ENCODE assay signal across 14 cellular contexts in genomic region chr18:41371718-41372117, GRCh38.
DNase-seq lines count a peak whose midpoint lies in the region; ATAC-seq and TF ChIP-seq lines count a peak whose summit lies in the region.
"Had no signal": no experiment of that assay in that cellular context is flagged by ENCODE, and none has a peak within 500 bp of the region (broad histone marks: within the 10 kb centered on the region; RNA-seq: fewer than 3 reads in every experiment).

No MANE protein-coding gene starts in this region.

- H3K79me2 ChIP-seq in GM23338 (replicated peaks; ENCODE audit: insufficient read depth): no peaks in the 10 kb centered on the region
- no peaks in the 10 kb centered on the region for H3K79me2 ChIP-seq in neural cell (replicated peaks; ENCODE audit: insufficient read depth, low read length)

- H3K4me2 ChIP-seq in GM23338 (peak overlapping the region; percentile 45), neural cell (ENCODE audit: low read length) (no peak overlapping the region)

- H3K9me2 ChIP-seq in GM23338 (ENCODE audit: insufficient read depth): no peaks in the 10 kb centered on the region
- H3K9me2 ChIP-seq in neural cell (ENCODE audit: insufficient read depth, low read length): no peaks in the 10 kb centered on the region

- H4K20me1 ChIP-seq in GM23338 (replicated peaks; ENCODE audit: insufficient read depth) (no peaks in the 10 kb centered on the region), neural cell (ENCODE audit: insufficient read depth) (no peaks in the 10 kb centered on the region)

- no peak overlapping the region for H2AFZ ChIP-seq in GM23338
- H2AFZ ChIP-seq in neural cell (ENCODE audit: low read depth, low read length): no peak overlapping the region

- TF ChIP-seq CTCF in GM23338 (conservative IDR thresholded peaks at IDR 0.05; ENCODE audit: low read depth in 2 of 2): no peak
- no peak for TF ChIP-seq CTCF in WTC11 (IDR thresholded peaks at IDR 0.05)
- no peak for TF ChIP-seq CTCF in neural cell (IDR thresholded peaks at IDR 0.05; ENCODE audit: poor library complexity, severe bottlenecking)

- H3K9me3 ChIP-seq in neural cell (ENCODE audit: low read length): no peaks in the 10 kb centered on the region

- POLR2A ChIA-PET in WTC11 (lab: Charles Lee): no interaction called here

- H3F3A ChIP-seq in GM23338 (replicated peaks; ENCODE audit: low read depth) (no peaks in the 10 kb centered on the region), neural cell (ENCODE audit: insufficient read depth, low read length, poor library complexity, severe bottlenecking) (no peaks in the 10 kb centered on the region)

- DNase-seq in GM23338 (ENCODE audit: low spot score) (no peak), NCI-H2029 treated with DMSO at 0.1 percent for 48 hours (lab: John Stamatoyannopoulos, UW) (peak; percentile 26), WTC11 (ENCODE audit: low spot score) (no peak), HT-29 (ENCODE audit: low spot score) (no peak)
- no peak for DNase-seq in activated CD4-positive, alpha-beta T cell treated with anti-CD3 and anti-CD28 coated beads, Interleukin-2, amount 50 U/mL, for 48 hours
- DNase-seq: activated naive CD4-positive, alpha-beta T cell treated with anti-CD3 and anti-CD28 coated beads, Interleukin-2, amount 10 ng/mL, durations not matched to agents 7 days and 5 days; CD4-positive, CD25-positive, alpha-beta regulatory T cell; HFFc6; MV-4-11; NK-92 treated with Interleukin-12 subunit alpha and Interleukin-12 subunit beta, amount 100 ng/mL, for 24 hours had no signal

- peak overlapping the region; percentile 54 for H3K9ac ChIP-seq in neural cell (ENCODE audit: low read length)

- H3K4me1 ChIP-seq in GM23338 (ENCODE audit: insufficient read depth): peaks cover 24% of the 10 kb centered on the region

- H3K27me3 Mint-ChIP-seq in GM23338 (ENCODE audit: insufficient read depth, low read depth, poor library complexity) (no peaks in the 10 kb centered on the region), WTC11 (ENCODE audit: low read depth) (no peaks in the 10 kb centered on the region)
- H3K27me3 Mint-ChIP-seq: activated naive CD4-positive, alpha-beta T cell treated with anti-CD3 and anti-CD28 coated beads, Interleukin-2, amount 10 ng/mL, durations not matched to agents 7 days and 5 days; CD4-positive, CD25-positive, alpha-beta regulatory T cell had no signal

- H3K27me3 ChIP-seq in GM23338 (ENCODE audit: insufficient read depth) (no peaks in the 10 kb centered on the region), neural cell (ENCODE audit: insufficient read depth, low read depth, low read length) (no peaks in the 10 kb centered on the region)

- no peak for TF ChIP-seq EP300 in neural cell (conservative IDR thresholded peaks at IDR 0.05; ENCODE audit: poor library complexity, severe bottlenecking)

- H3K27ac Mint-ChIP-seq in GM23338: no peak overlapping the region
- H3K27ac Mint-ChIP-seq in WTC11: no peak overlapping the region
- H3K27ac Mint-ChIP-seq: activated naive CD4-positive, alpha-beta T cell treated with anti-CD3 and anti-CD28 coated beads, Interleukin-2, amount 10 ng/mL, durations not matched to agents 7 days and 5 days; CD4-positive, CD25-positive, alpha-beta regulatory T cell; HFFc6 had no signal

- no peaks in the 10 kb centered on the region for H3K36me3 ChIP-seq in GM23338 (ENCODE audit: insufficient read depth)
- no peaks in the 10 kb centered on the region for H3K36me3 ChIP-seq in neural cell (ENCODE audit: insufficient read depth, low read length)

- H3K27ac ChIP-seq in GM23338 (ENCODE audit: low read depth): no peak overlapping the region
- peak overlapping the region; percentile 89 for H3K27ac ChIP-seq in neural cell (ENCODE audit: low read length)
- H3K27ac ChIP-seq: SK-N-MC had no signal

- H3K4me3 ChIP-seq in GM23338 (no peak overlapping the region), neural cell (ENCODE audit: low read length) (no peak overlapping the region)
- H3K4me3 ChIP-seq: SK-N-MC had no signal

- ATAC-seq in GM23338 (peak; percentile 30; the same call in 2 of the 3 replicates), WTC11 (peak; percentile 51), HG02973 (IDR thresholded peaks at IDR 0.05; ENCODE audit: unreplicated experiment) (no peak), HG02840 (IDR thresholded peaks at IDR 0.05; ENCODE audit: low FRiP score, unreplicated experiment) (no peak)

- CTCF ChIA-PET in WTC11 (lab: Charles Lee): no interaction called here

- H3K4me3 Mint-ChIP-seq in GM23338 (no peak overlapping the region), WTC11 (no peak overlapping the region)
- H3K4me3 Mint-ChIP-seq: activated naive CD4-positive, alpha-beta T cell treated with anti-CD3 and anti-CD28 coated beads, Interleukin-2, amount 10 ng/mL, durations not matched to agents 7 days and 5 days; CD4-positive, CD25-positive, alpha-beta regulatory T cell; HFFc6 had no signal

- H3K9me3 Mint-ChIP-seq in GM23338: no peaks in the 10 kb centered on the region; the same call in 2 of the 3 replicates
- H3K9me3 Mint-ChIP-seq in WTC11: peaks cover 7% of the 10 kb centered on the region

- no peak for TF ChIP-seq RAD21 in neural cell (conservative IDR thresholded peaks at IDR 0.05)

- peaks cover 7% of the 10 kb centered on the region; the same call in 2 of the 3 replicates for H3K36me3 Mint-ChIP-seq in GM23338 (ENCODE audit: low read depth)
- H3K36me3 Mint-ChIP-seq in WTC11: peaks cover 9% of the 10 kb centered on the region
- H3K36me3 Mint-ChIP-seq: activated naive CD4-positive, alpha-beta T cell treated with anti-CD3 and anti-CD28 coated beads, Interleukin-2, amount 10 ng/mL, durations not matched to agents 7 days and 5 days; CD4-positive, CD25-positive, alpha-beta regulatory T cell had no signal

- H3K4me1 Mint-ChIP-seq in GM23338: peaks cover 22% of the 10 kb centered on the region
- peaks cover 38% of the 10 kb centered on the region for H3K4me1 Mint-ChIP-seq in WTC11
- H3K4me1 Mint-ChIP-seq: activated naive CD4-positive, alpha-beta T cell treated with anti-CD3 and anti-CD28 coated beads, Interleukin-2, amount 10 ng/mL, durations not matched to agents 7 days and 5 days; CD4-positive, CD25-positive, alpha-beta regulatory T cell had no signal

TF ChIP-seq in GM23338, 12 proteins besides CTCF, POLR2A, EP300 and RAD21 (continues in another document):
- no peak for TF ChIP-seq CREB1 (CRISPR knock-in tag; IDR thresholded peaks at IDR 0.05; ENCODE audit: low read depth)
- no peak for TF ChIP-seq EZH2phosphoT487 (IDR thresholded peaks at IDR 0.05; ENCODE audit: unreplicated experiment)
- no peak for TF ChIP-seq EZH2 (IDR thresholded peaks at IDR 0.05; ENCODE audit: low read depth, unreplicated experiment)
- no peak for TF ChIP-seq ETS1 (IDR thresholded peaks at IDR 0.05)

TF ChIP-seq in WTC11, 78 proteins besides CTCF, POLR2A, EP300 and RAD21 (continues in another document):
- TF ChIP-seq CREB1 (CRISPR knock-in tag; IDR thresholded peaks at IDR 0.05): no peak
- TF ChIP-seq SP1 (CRISPR knock-in tag; conservative IDR thresholded peaks at IDR 0.05): no peak
- TF ChIP-seq OVOL2 (CRISPR knock-in tag; IDR thresholded peaks at IDR 0.05; ENCODE audit: borderline replicate concordance): no peak
- no peak for TF ChIP-seq ZBTB21 (CRISPR knock-in tag; IDR thresholded peaks at IDR 0.05; ENCODE audit: borderline replicate concordance)
- no peak for TF ChIP-seq TCF7 (CRISPR knock-in tag; IDR thresholded peaks at IDR 0.05; ENCODE audit: low read depth)
- TF ChIP-seq, protein P1, sequence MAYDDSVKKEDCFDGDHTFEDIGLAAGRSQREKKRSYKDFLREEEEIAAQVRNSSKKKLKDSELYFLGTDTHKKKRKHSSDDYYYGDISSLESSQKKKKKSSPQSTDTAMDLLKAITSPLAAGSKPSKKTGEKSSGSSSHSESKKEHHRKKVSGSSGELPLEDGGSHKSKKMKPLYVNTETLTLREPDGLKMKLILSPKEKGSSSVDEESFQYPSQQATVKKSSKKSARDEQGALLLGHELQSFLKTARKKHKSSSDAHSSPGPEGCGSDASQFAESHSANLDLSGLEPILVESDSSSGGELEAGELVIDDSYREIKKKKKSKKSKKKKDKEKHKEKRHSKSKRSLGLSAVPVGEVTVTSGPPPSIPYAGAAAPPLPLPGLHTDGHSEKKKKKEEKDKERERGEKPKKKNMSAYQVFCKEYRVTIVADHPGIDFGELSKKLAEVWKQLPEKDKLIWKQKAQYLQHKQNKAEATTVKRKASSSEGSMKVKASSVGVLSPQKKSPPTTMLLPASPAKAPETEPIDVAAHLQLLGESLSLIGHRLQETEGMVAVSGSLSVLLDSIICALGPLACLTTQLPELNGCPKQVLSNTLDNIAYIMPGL (CRISPR knock-in tag; IDR thresholded peaks at IDR 0.05): no peak

TF ChIP-seq in neural cell, 6 proteins besides CTCF, POLR2A, EP300 and RAD21:
- TF ChIP-seq TAF1 (IDR thresholded peaks at IDR 0.05; ENCODE audit: low read depth) (no peak), MXI1 (conservative IDR thresholded peaks at IDR 0.05; ENCODE audit: poor library complexity, severe bottlenecking) (no peak), POLR2AphosphoS5 (IDR thresholded peaks at IDR 0.05) (no peak), EZH2 (IDR thresholded peaks at IDR 0.05; ENCODE audit: borderline replicate concordance, insufficient read depth, low read length, poor library complexity, severe bottlenecking) (no peak), SMC3 (conservative IDR thresholded peaks at IDR 0.05; ENCODE audit: poor library complexity) (no peak), REST (IDR thresholded peaks at IDR 0.05; ENCODE audit: borderline replicate concordance) (peak; percentile 88)

Comparison
In these comparisons a context has a peak if more than half of its experiments do, and no peak if none do; other contexts are left out.
1. ATAC-seq: peak in GM23338 (single experiment) and WTC11 (single experiment); none in HG02973 (single experiment) and HG02840 (single experiment).